ENCODE assay signal across 24 cellular contexts in genomic region chr13:24150613-24151012, GRCh38. TPM values are rescaled to one million over a fixed set of nuclear protein-coding genes. Genes with fewer than 3 reads are reported as not detected.
DNase-seq lines count a peak whose midpoint lies in the region; ATAC-seq and TF ChIP-seq lines count a peak whose summit lies in the region.
"Had no signal": no experiment of that assay in that cellular context is flagged by ENCODE, and none has a peak within 500 bp of the region (broad histone marks: within the 10 kb centered on the region; RNA-seq: fewer than 3 reads in every experiment).

No MANE protein-coding gene starts in this region.

- peaks cover 2% of the 10 kb centered on the region for H3K4me1 Mint-ChIP-seq in T-helper 17 cell
- H3K4me1 Mint-ChIP-seq: CD14-positive monocyte; CD8-positive, alpha-beta memory T cell had no signal

- no peak overlapping the region for H3K18ac ChIP-seq in mesendoderm (ENCODE audit: low read length)

- H2BK120ac ChIP-seq in mesendoderm (ENCODE audit: low read depth, low read length): no peak overlapping the region

- H3K4ac ChIP-seq in mesendoderm (ENCODE audit: low read depth, low read length): peak overlapping the region; percentile 77

- BruUV-seq in PC-3 (replicated peaks; lab: Mats Ljungman, UMichigan): no TSS peak

- no peaks in the 10 kb centered on the region for H4K20me1 ChIP-seq in PC-3 (ENCODE audit: low read length)
- H4K20me1 ChIP-seq: BLaER1 treated with 17β-estradiol and CSF1 and Interleukin-3, amounts not matched to agents 10 nM and 100 nM had no signal

- H3K36me3 ChIP-seq in HEK293 (ENCODE audit: control insufficient read depth in 2 of 2, insufficient read depth in 1 of 2, low read length in 2 of 2) (no peaks in the 10 kb centered on the region), PC-3 (ENCODE audit: low read depth, low read length) (no peaks in the 10 kb centered on the region), mesendoderm (ENCODE audit: control insufficient read depth, insufficient read depth, low read length) (no peaks in the 10 kb centered on the region), left lung (no peaks in the 10 kb centered on the region)
- H3K36me3 ChIP-seq: BE2C; BLaER1 treated with 17β-estradiol and CSF1 and Interleukin-3, amounts not matched to agents 10 nM and 100 nM had no signal

- no peaks in the 10 kb centered on the region for H3F3A ChIP-seq in PC-3 (ENCODE audit: low read length, unreplicated experiment)

- no peak overlapping the region for H2AK5ac ChIP-seq in mesendoderm (ENCODE audit: low read length)

- H3K27ac Mint-ChIP-seq in T-helper 17 cell: no peak overlapping the region
- H3K27ac Mint-ChIP-seq: CD14-positive monocyte; CD4-positive, alpha-beta T cell; H9 had no signal

- peaks cover 44% of the 10 kb centered on the region for H3K27me3 Mint-ChIP-seq in T-helper 17 cell
- H3K27me3 Mint-ChIP-seq: CD4-positive, alpha-beta T cell had no signal

- WGBS in mesendoderm (ENCODE audit: extremely low coverage, insufficient coverage, low lambda C conversion rate): no CpG with 5 or more reads among the region's 3 CpGs

- ATAC-seq in PC-3 (no peak), left lung (no peak), GM21619 (IDR thresholded peaks at IDR 0.05; ENCODE audit: unreplicated experiment) (no peak), T-helper 17 cell (no peak)
- ATAC-seq: A549, GM12878, GM23338 had no signal

- no peak overlapping the region for H3K23ac ChIP-seq in mesendoderm (ENCODE audit: low read length)

- H2BK15ac ChIP-seq in mesendoderm (replicated peaks; ENCODE audit: low read depth): no peak overlapping the region

- H3K27me3 ChIP-seq in PC-3 (ENCODE audit: low read length) (no peaks in the 10 kb centered on the region), mesendoderm (ENCODE audit: insufficient read depth, low read length, poor library complexity) (no peaks in the 10 kb centered on the region), left lung (no peaks in the 10 kb centered on the region)
- H3K27me3 ChIP-seq: BLaER1 treated with 17β-estradiol and CSF1 and Interleukin-3, amounts not matched to agents 10 nM and 100 nM had no signal

- no peak overlapping the region for H3K4me3 Mint-ChIP-seq in T-helper 17 cell
- H3K4me3 Mint-ChIP-seq: CD14-positive monocyte; CD4-positive, alpha-beta T cell; CD8-positive, alpha-beta memory T cell; GM23338; H9; HFFc6 had no signal

- TF ChIP-seq CTCF in HEK293 (tag by site-specific recombination; IDR thresholded peaks at IDR 0.05) (no peak), PC-3 (conservative IDR thresholded peaks at IDR 0.05; ENCODE audit: low read depth, low read length) (no peak), left lung (IDR thresholded peaks at IDR 0.05) (no peak)

- no peaks in the 10 kb centered on the region for H3K79me1 ChIP-seq in mesendoderm (ENCODE audit: low read length)

- H3K27ac ChIP-seq in HEK293 (ENCODE audit: extremely low read depth, low read depth, low read length) (no peak overlapping the region), PC-3 (ENCODE audit: low read length) (peak overlapping the region; percentile 99), mesendoderm (ENCODE audit: low read depth, low read length) (no peak overlapping the region), left lung (no peak overlapping the region)
- H3K27ac ChIP-seq: BLaER1 treated with 17β-estradiol and CSF1 and Interleukin-3, amounts not matched to agents 10 nM and 100 nM had no signal

- H3K9ac ChIP-seq in PC-3 (ENCODE audit: low read length) (peak overlapping the region; percentile 85; the same call in 1 of the 2 replicates), mesendoderm (ENCODE audit: low read length) (no peak overlapping the region)
- H3K9ac ChIP-seq: BLaER1 treated with 17β-estradiol and CSF1 and Interleukin-3, amounts not matched to agents 10 nM and 100 nM had no signal

- POLR2A ChIA-PET in HEK293 (lab: Yijun Ruan, JAX): no interaction called here
- POLR2A ChIA-PET in PC-3 (lab: Charles Lee; ENCODE audit: unreplicated experiment): no interaction called here

- H3K4me1 ChIP-seq in HEK293 (ENCODE audit: control insufficient read depth, insufficient read depth, low read length) (no peaks in the 10 kb centered on the region), PC-3 (ENCODE audit: insufficient read depth, low read length) (peaks cover 37% of the 10 kb centered on the region), mesendoderm (ENCODE audit: control insufficient read depth, low read depth, low read length) (peaks cover 26% of the 10 kb centered on the region), left lung (peaks cover 13% of the 10 kb centered on the region in 2 donors)
- H3K4me1 ChIP-seq: BE2C; BLaER1 treated with 17β-estradiol and CSF1 and Interleukin-3, amounts not matched to agents 10 nM and 100 nM had no signal

- no peak overlapping the region for H2AFZ ChIP-seq in PC-3 (ENCODE audit: low read length)
- H2AFZ ChIP-seq: GM23338 had no signal

- CTCF ChIA-PET in HEK293 (lab: Yijun Ruan, JAX): no interaction called here
- CTCF ChIA-PET in PC-3 (lab: Charles Lee): no interaction called here

- H4K5ac ChIP-seq in mesendoderm (ENCODE audit: low read length): no peak overlapping the region

- no peaks in the 10 kb centered on the region for H3K79me2 ChIP-seq in PC-3 (ENCODE audit: low read length)
- no peaks in the 10 kb centered on the region for H3K79me2 ChIP-seq in mesendoderm (ENCODE audit: control insufficient read depth, insufficient read depth, low read length)

- H3K9me3 ChIP-seq in HEK293 (ENCODE audit: control insufficient read depth, insufficient read depth, low read depth, low read length): no peaks in the 10 kb centered on the region
- no peaks in the 10 kb centered on the region for H3K9me3 ChIP-seq in PC-3 (ENCODE audit: low read length)
- H3K9me3 ChIP-seq in left lung: no peaks in the 10 kb centered on the region
- H3K9me3 ChIP-seq in T-helper 17 cell (ENCODE audit: control insufficient read depth, low read length, poor library complexity, severe bottlenecking): no peaks in the 10 kb centered on the region
- H3K9me3 ChIP-seq: A549; BE2C; BLaER1 treated with 17β-estradiol and CSF1 and Interleukin-3, amounts not matched to agents 10 nM and 100 nM had no signal

- no peak overlapping the region for H4K8ac ChIP-seq in mesendoderm (ENCODE audit: low read depth, low read length)

- H3K4me2 ChIP-seq in PC-3 (ENCODE audit: low read length): no peak overlapping the region
- H3K4me2 ChIP-seq in mesendoderm (ENCODE audit: low read length): no peak overlapping the region
- H3K4me2 ChIP-seq: A549; BLaER1 treated with 17β-estradiol and CSF1 and Interleukin-3, amounts not matched to agents 10 nM and 100 nM; GM23338 had no signal

- H3K56ac ChIP-seq in mesendoderm (ENCODE audit: low read length): peak overlapping the region; percentile 36

- peaks cover 7% of the 10 kb centered on the region for H3K36me3 Mint-ChIP-seq in T-helper 17 cell (ENCODE audit: low read depth)
- H3K36me3 Mint-ChIP-seq: CD14-positive monocyte; CD8-positive, alpha-beta memory T cell had no signal

- intact Hi-C loops in PC-3 (cut with micrococcal nuclease): no loop called here
- intact Hi-C loops in left lung (cut with DNase I): no loop called here

- H3K4me3 ChIP-seq in HEK293 (ENCODE audit: low read depth, low read length): no peak overlapping the region
- H3K4me3 ChIP-seq in PC-3 (ENCODE audit: low read length): no peak overlapping the region
- H3K4me3 ChIP-seq in mesendoderm (ENCODE audit: low read length): no peak overlapping the region
- no peak overlapping the region for H3K4me3 ChIP-seq in left lung
- H3K4me3 ChIP-seq: A549; BLaER1 treated with 17β-estradiol and CSF1 and Interleukin-3, amounts not matched to agents 10 nM and 100 nM; GM12878; GM23338 had no signal

- H2BK5ac ChIP-seq in mesendoderm (ENCODE audit: low read length): no peak overlapping the region

- H3K9me2 ChIP-seq in PC-3 (replicated peaks; ENCODE audit: low read length): no peaks in the 10 kb centered on the region

- DNase-seq in PC-3: no peak
- peak; percentile 25 for DNase-seq in SW480 (ENCODE audit: low spot score)
- no peak for DNase-seq in mesendoderm
- no peak for DNase-seq in left lung
- no peak for DNase-seq in T-helper 17 cell
- DNase-seq: 8988T; ACHN; AML-193; BE2C; CD4-positive, alpha-beta T cell; CD8-positive, alpha-beta memory T cell; DMS 273 treated with DMSO at 0.1 percent for 48 hours; DMS79; EL; GDM1; H9; HFFc6 had no signal

TF ChIP-seq in HEK293, 187 proteins besides CTCF, POLR2A, EP300 and RAD21:
- TF ChIP-seq ZNF10 (tag by site-specific recombination; IDR thresholded peaks at IDR 0.05) (peak; percentile 70), ZNF138 (tag by site-specific recombination; IDR thresholded peaks at IDR 0.05; ENCODE audit: borderline replicate concordance) (no peak), ZFP69B (tag by site-specific recombination; IDR thresholded peaks at IDR 0.05) (no peak)

RNA-seq across cellular contexts. Expression of gene SPATA13, which starts 9.9 kb away (rescaled TPM):
- total RNA-seq in PC-3 (2014; rRNA removed): 43.0 and 52.6 TPM in 2 replicates
- polyA plus RNA-seq in mesendoderm (2013, experiment 1 of 2): 16.1 TPM
- polyA plus RNA-seq in mesendoderm (2013, experiment 2 of 2): 14.9 TPM
- total RNA-seq in left lung: 10 to 100 TPM; 18.6 to 31.4 TPM
- total RNA-seq in T-helper 17 cell: 100 to 1,000 TPM; 101 to 112 TPM
